ENCODE assay signal across 8 cellular contexts in the genomic region with DNA sequence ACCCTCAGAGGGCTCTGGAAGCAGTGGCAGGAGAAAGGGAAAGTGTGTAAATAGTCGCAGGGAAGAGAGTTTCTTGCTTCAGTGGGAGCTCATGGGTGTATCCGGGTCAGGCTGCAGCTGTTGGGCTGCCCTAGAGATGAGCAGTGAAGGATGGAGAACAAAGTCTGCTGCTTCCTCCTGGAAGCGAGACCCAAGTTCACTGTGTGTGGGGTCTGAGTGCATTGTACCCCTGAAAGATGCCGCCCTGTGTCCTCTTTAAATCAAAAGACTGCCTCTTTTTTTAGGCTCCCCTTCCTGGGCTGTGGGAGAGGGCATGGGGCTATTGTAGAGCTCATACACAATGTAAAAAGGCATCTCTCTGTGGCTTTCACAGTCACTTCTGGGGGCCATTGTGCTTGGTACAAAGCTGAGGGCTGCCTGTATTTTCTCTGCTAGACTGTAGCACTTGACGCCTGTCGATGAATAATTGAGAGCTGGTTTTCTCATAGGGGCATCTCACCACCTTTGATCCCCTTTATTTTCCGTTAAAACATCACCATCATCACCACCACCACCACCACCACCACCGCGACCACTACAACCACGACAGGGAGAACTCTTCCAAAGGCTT. TPM values are rescaled to one million over a fixed set of nuclear protein-coding genes. Genes with fewer than 3 reads are reported as not detected.
A peak's percentile ranks its signal among the peaks of the same experiment; 100 is the strongest.
DNase-seq lines count a peak whose midpoint lies in the region; ATAC-seq lines count a peak whose summit lies in the region.

No MANE protein-coding gene starts in this region.

- peak overlapping the region; percentile 80 for H3K27ac Mint-ChIP-seq in activated T-helper 1 cell treated with anti-CD3 and anti-CD28 coated beads, Interleukin-12 subunit alpha, Interleukin-12 subunit beta, Interleukin-2, Interleukin-4 antibody, amounts not matched to agents 30 ng/mL and 10 ng/mL and 1 ng/mL, durations not matched to agents 14 hours and 24 hours and 36 hours
- peak overlapping the region; percentile 88 for H3K27ac Mint-ChIP-seq in stimulated activated memory B cell treated with anti-CD40 and anti-IgM and Interleukin-4, amounts not matched to agents 10 μg/mL and 1 μg/mL and 100 μg/mL, for 72 hours

- peaks cover 28% of the 10 kb centered on the region for H3K36me3 Mint-ChIP-seq in activated T-helper 1 cell treated with anti-CD3 and anti-CD28 coated beads, Interleukin-12 subunit alpha, Interleukin-12 subunit beta, Interleukin-2, Interleukin-4 antibody, amounts not matched to agents 30 ng/mL and 10 ng/mL and 1 ng/mL, durations not matched to agents 14 hours and 24 hours and 36 hours (ENCODE audit: low read depth)
- peaks cover 32% of the 10 kb centered on the region for H3K36me3 Mint-ChIP-seq in stimulated activated memory B cell treated with anti-CD40 and anti-IgM and Interleukin-4, amounts not matched to agents 10 μg/mL and 1 μg/mL and 100 μg/mL, for 72 hours

- peak; percentile 66 for DNase-seq in activated CD8-positive, alpha-beta memory T cell treated with anti-CD3 and anti-CD28 coated beads for 24 hours
- no peak for DNase-seq in activated CD8-positive, alpha-beta memory T cell treated with anti-CD3 and anti-CD28 coated beads, Interleukin-2, amount 50 U/mL, for 4 hours
- DNase-seq in activated T-helper 1 cell treated with anti-CD3 and anti-CD28 coated beads, Interleukin-12 subunit alpha, Interleukin-12 subunit beta, Interleukin-2, Interleukin-4 antibody, amounts not matched to agents 30 ng/mL and 10 ng/mL and 1 ng/mL, durations not matched to agents 14 hours and 24 hours and 36 hours (ENCODE audit: low spot score): no peak
- DNase-seq in D341Med (ENCODE audit: low spot score) (no peak), NCI-H146 (lab: John Stamatoyannopoulos, UW) (no peak), AML-193 (lab: John Stamatoyannopoulos, UW) (no peak)

- peaks cover 25% of the 10 kb centered on the region for H3K9me3 Mint-ChIP-seq in activated T-helper 1 cell treated with anti-CD3 and anti-CD28 coated beads, Interleukin-12 subunit alpha, Interleukin-12 subunit beta, Interleukin-2, Interleukin-4 antibody, amounts not matched to agents 30 ng/mL and 10 ng/mL and 1 ng/mL, durations not matched to agents 14 hours and 24 hours and 36 hours
- no peaks in the 10 kb centered on the region for H3K9me3 Mint-ChIP-seq in stimulated activated memory B cell treated with anti-CD40 and anti-IgM and Interleukin-4, amounts not matched to agents 10 μg/mL and 1 μg/mL and 100 μg/mL, for 72 hours

- intact Hi-C loops in activated T-helper 1 cell treated with anti-CD3 and anti-CD28 coated beads, Interleukin-12 subunit alpha, Interleukin-12 subunit beta, Interleukin-2, Interleukin-4 antibody, amounts not matched to agents 30 ng/mL and 10 ng/mL and 1 ng/mL, durations not matched to agents 14 hours and 24 hours and 36 hours (cut with micrococcal nuclease): no loop called here

- peak; percentile 71 for ATAC-seq in HG02852 (IDR thresholded peaks at IDR 0.05; ENCODE audit: unreplicated experiment)
- ATAC-seq in stimulated activated memory B cell treated with anti-CD40 and anti-IgM and Interleukin-4, amounts not matched to agents 10 μg/mL and 1 μg/mL and 100 μg/mL, for 72 hours: peak; percentile 89

- peak overlapping the region; percentile 69 for H3K4me3 Mint-ChIP-seq in activated T-helper 1 cell treated with anti-CD3 and anti-CD28 coated beads, Interleukin-12 subunit alpha, Interleukin-12 subunit beta, Interleukin-2, Interleukin-4 antibody, amounts not matched to agents 30 ng/mL and 10 ng/mL and 1 ng/mL, durations not matched to agents 14 hours and 24 hours and 36 hours
- H3K4me3 Mint-ChIP-seq in stimulated activated memory B cell treated with anti-CD40 and anti-IgM and Interleukin-4, amounts not matched to agents 10 μg/mL and 1 μg/mL and 100 μg/mL, for 72 hours: peak overlapping the region; percentile 71

- peaks cover 82% of the 10 kb centered on the region for H3K4me1 Mint-ChIP-seq in activated T-helper 1 cell treated with anti-CD3 and anti-CD28 coated beads, Interleukin-12 subunit alpha, Interleukin-12 subunit beta, Interleukin-2, Interleukin-4 antibody, amounts not matched to agents 30 ng/mL and 10 ng/mL and 1 ng/mL, durations not matched to agents 14 hours and 24 hours and 36 hours (ENCODE audit: low read depth)
- H3K4me1 Mint-ChIP-seq in stimulated activated memory B cell treated with anti-CD40 and anti-IgM and Interleukin-4, amounts not matched to agents 10 μg/mL and 1 μg/mL and 100 μg/mL, for 72 hours: peaks cover 80% of the 10 kb centered on the region

- H3K27me3 Mint-ChIP-seq in activated T-helper 1 cell treated with anti-CD3 and anti-CD28 coated beads, Interleukin-12 subunit alpha, Interleukin-12 subunit beta, Interleukin-2, Interleukin-4 antibody, amounts not matched to agents 30 ng/mL and 10 ng/mL and 1 ng/mL, durations not matched to agents 14 hours and 24 hours and 36 hours (ENCODE audit: insufficient read depth): no peaks in the 10 kb centered on the region
- H3K27me3 Mint-ChIP-seq in stimulated activated memory B cell treated with anti-CD40 and anti-IgM and Interleukin-4, amounts not matched to agents 10 μg/mL and 1 μg/mL and 100 μg/mL, for 72 hours: no peaks in the 10 kb centered on the region

RNA-seq across cellular contexts. Expression of gene CHST11, which starts 16.7 kb away (rescaled TPM):
- 69.8 and 70.7 TPM in 2 replicates for total RNA-seq in activated T-helper 1 cell treated with anti-CD3 and anti-CD28 coated beads, Interleukin-12 subunit alpha, Interleukin-12 subunit beta, Interleukin-2, Interleukin-4 antibody, amounts not matched to agents 30 ng/mL and 10 ng/mL and 1 ng/mL, durations not matched to agents 14 hours and 24 hours and 36 hours
